Comparison of ENCODE assay signal across 8 cellular contexts in the genomic region with DNA sequence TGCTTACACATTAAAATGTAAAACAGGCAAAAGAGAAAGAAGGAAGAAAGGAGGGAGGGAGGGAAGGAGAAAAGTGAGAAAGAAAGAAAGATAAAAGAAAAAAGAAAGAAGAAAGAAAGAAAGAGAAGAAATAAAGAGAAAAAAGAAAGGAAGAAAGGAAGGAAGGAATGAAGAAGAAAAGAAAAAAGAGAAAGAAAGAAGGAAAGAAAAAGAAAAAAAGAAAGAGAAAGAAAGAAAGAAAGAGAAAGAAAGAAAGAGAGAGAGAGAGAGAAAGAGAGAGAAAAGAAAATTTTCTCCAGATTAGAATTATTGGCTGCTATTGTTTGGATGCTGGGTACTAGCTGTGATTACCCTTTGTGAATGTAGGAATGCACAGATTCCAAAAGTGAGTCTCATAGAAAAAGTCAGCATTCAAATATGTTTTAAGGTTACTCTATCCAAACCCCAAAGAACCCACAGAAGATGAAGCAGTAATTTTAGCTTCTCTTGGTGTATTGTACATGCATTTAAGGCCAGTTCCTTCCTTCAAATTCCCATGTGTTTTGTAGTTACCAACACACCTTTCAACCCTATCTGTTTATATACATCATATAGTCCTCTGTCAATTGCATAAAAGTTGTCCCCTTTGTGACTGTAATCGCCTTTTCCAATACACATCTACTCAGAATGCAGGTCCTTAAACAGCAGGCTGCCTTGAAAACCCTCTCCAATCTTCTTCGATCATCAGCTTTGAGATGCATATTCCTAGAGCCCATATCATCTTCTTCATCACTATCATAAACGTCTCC. TPM values are rescaled to one million over a fixed set of nuclear protein-coding genes. Genes with fewer than 3 reads are reported as not detected.
A peak's percentile ranks its signal among the peaks of the same experiment; 100 is the strongest.
DNase-seq lines count a peak whose midpoint lies in the region; ATAC-seq, FAIRE-seq and TF ChIP-seq lines count a peak whose summit lies in the region.

No MANE protein-coding gene starts in this region.

- no peaks in the 10 kb centered on the region for H3K9me3 ChIP-seq in GM12878 (replicated peaks; ENCODE audit: control insufficient read depth, insufficient read depth, low read length)
- no peaks in the 10 kb centered on the region for H3K9me3 ChIP-seq in right lobe of liver
- no peaks in the 10 kb centered on the region for H3K9me3 ChIP-seq in transverse colon

- H2AFZ ChIP-seq in GM12878 (ENCODE audit: control insufficient read depth, low read depth, low read length) = peak overlapping the region; percentile 93

- no peak for DNase-seq in GM12891 (ENCODE audit: insufficient read length, low spot score)
- DNase-seq in HT1080 (ENCODE audit: low read depth) = peak; percentile 31
- DNase-seq in GM12878 (ENCODE audit: low read depth, low spot score) = no peak
- DNase-seq in right lobe of liver = no peak
- no peak for DNase-seq in transverse colon
- DNase-seq in Ammon's horn (ENCODE audit: low spot score) = no peak
- no peak for DNase-seq in GM10248 (ENCODE audit: extremely low spot score)

- FAIRE-seq in GM12891 (lab: Jason Lieb, UNC) = peak; percentile 23
- no peak for FAIRE-seq in GM12878 (lab: Jason Lieb, UNC)

- POLR2A ChIA-PET in GM12878 (lab: Charles Lee) = interaction anchor here (0.6 to 1.8 kb wide), 4 partner anchors 9 to 35 kb away, joined by 3 to 7 read pairs (median 3); a partner anchor contains a TSS
- POLR2A ChIA-PET in GM10248 (lab: Yijun Ruan, JAX) = interaction anchor here (1.4 kb wide), 1 partner anchor 16 kb away, joined by 8 read pairs; no protein-coding TSS in a partner anchor

- H3K4me1 ChIP-seq in GM12878 (ENCODE audit: control insufficient read depth, insufficient read depth, low read length) (peaks cover 12% of the 10 kb centered on the region; the same call in 1 of the 2 replicates), right lobe of liver (peaks cover 0 to 25% (median 9%) of the 10 kb centered on the region in 4 donors), transverse colon (peaks cover 0 to 39% (median 22%) of the 10 kb centered on the region in 4 donors)

- H3K27me3 ChIP-seq in GM12878 (replicated peaks in 1 of 2; ENCODE audit: control insufficient read depth in 2 of 2, insufficient read depth in 2 of 2, low read length in 1 of 2) (no peaks in the 10 kb centered on the region), right lobe of liver (no peaks in the 10 kb centered on the region), transverse colon (no peaks in the 10 kb centered on the region)

- H3K4me3 ChIP-seq in GM12878 (peak overlapping the region; percentile 83), right lobe of liver (peak overlapping the region; percentile 71 to 83 (median 80)), transverse colon (peak overlapping the region; percentile 42 to 77 (median 64))

- H3K36me3 ChIP-seq in GM12878 (ENCODE audit: control insufficient read depth in 2 of 2, insufficient read depth in 2 of 2, low read length in 1 of 2) (peaks cover 0 to 6% of the 10 kb centered on the region in 2 experiments; a peak in 1 of 4 replicates), right lobe of liver (no peaks in the 10 kb centered on the region), transverse colon (no peaks in the 10 kb centered on the region)

- peaks cover 40% of the 10 kb centered on the region for H3K79me2 ChIP-seq in GM12878 (ENCODE audit: control insufficient read depth, insufficient read depth, low read length)

- TF ChIP-seq EP300 in GM12878 (IDR thresholded peaks at IDR 0.05; ENCODE audit: borderline replicate concordance in 1 of 2, control insufficient read depth in 1 of 2, low read depth in 2 of 2, low read length in 2 of 2) = no peak
- no peak for TF ChIP-seq EP300 in transverse colon (IDR thresholded peaks at IDR 0.05; ENCODE audit: low read depth)

- WGBS in GM12878 (ENCODE audit: insufficient coverage, insufficient replicate concordance, low lambda C conversion rate, missing lambda C conversion rate) = 0% methylated on average over 3 of the region's 3 CpGs
- 3% methylated on average over 3 of the region's 3 CpGs for WGBS in right lobe of liver (ENCODE audit: insufficient coverage, low coverage, low lambda C conversion rate, missing lambda C conversion rate)
- WGBS in transverse colon (ENCODE audit: low coverage in 1 of 2), 2 donors = 0 to 11% methylated on average over 2 to 3 of the region's 3 CpGs

- RAD21 ChIA-PET in GM12878 (lab: Charles Lee; ENCODE audit: unreplicated experiment) = interaction anchor here (1.0 to 3.9 kb wide), 7 partner anchors 10 to 83 kb away, joined by 3 to 56 read pairs (median 6); a partner anchor contains a TSS

- SMC1A ChIA-PET in GM12878 (lab: Charles Lee; ENCODE audit: uncharacterized antibody, unreplicated experiment) = interaction anchor here (1.0 to 4.2 kb wide), 9 partner anchors 10 to 125 kb away, joined by 3 to 36 read pairs (median 9); no protein-coding TSS in a partner anchor

- TF ChIP-seq POLR2A in GM12891 (IDR thresholded peaks at IDR 0.05; ENCODE audit: low read depth, low read length) (no peak), GM12878 (IDR thresholded peaks at IDR 0.05; ENCODE audit: low read depth, low read length) (no peak), right lobe of liver (IDR thresholded peaks at IDR 0.05) (no peak), transverse colon (IDR thresholded peaks at IDR 0.05) (no peak)

- CTCF ChIA-PET in GM12878 (lab: Yijun Ruan, JAX) = interaction anchor here (1.0 to 12.0 kb wide), 10 partner anchors 10 to 229 kb away, joined by 3 to 250 read pairs (median 8); a partner anchor contains a TSS
- CTCF ChIA-PET in GM10248 (lab: Yijun Ruan, JAX) = interaction anchor here (0.8 to 7.0 kb wide), 11 partner anchors 9 to 574 kb away, joined by 3 to 37 read pairs (median 4); a partner anchor contains a TSS

- no peak for TF ChIP-seq RAD21 in GM12878 (IDR thresholded peaks at IDR 0.05; ENCODE audit: insufficient read depth, low read depth, low read length)

- intact Hi-C loops in GM12878 (cut with micrococcal nuclease; ENCODE audit: unreplicated experiment) = loop anchor here (1.0 to 2.0 kb wide), 3 partner anchors 16 to 563 kb away; a partner anchor contains a TSS
- intact Hi-C loops in right lobe of liver (cut with DNase I) = no loop called here
- intact Hi-C loops in transverse colon (cut with DNase I; ENCODE audit: low total_unique reads) = no loop called here

- BruUV-seq in GM12878 (replicated peaks; lab: Mats Ljungman, UMichigan) = TSS peak; percentile 86

- H3K4me2 ChIP-seq in GM12878 (ENCODE audit: control insufficient read depth, insufficient read depth) = peak overlapping the region; percentile 67

- ATAC-seq in GM12878 (no peak; the same call in 2 of the 3 replicates), right lobe of liver (no peak), HG03025 (IDR thresholded peaks at IDR 0.05; ENCODE audit: low FRiP score, unreplicated experiment) (no peak)

- H3K27ac ChIP-seq in GM12878 (ENCODE audit: control insufficient read depth, insufficient read depth) = peak overlapping the region; percentile 91
- H3K27ac ChIP-seq in right lobe of liver = peak overlapping the region; percentile 88 to 99 (median 97)
- peak overlapping the region; percentile 91 to 95 (median 94) for H3K27ac ChIP-seq in transverse colon

- peak overlapping the region; percentile 92 for H3K9ac ChIP-seq in GM12878 (ENCODE audit: control insufficient read depth, insufficient read depth, low read length)

- no peaks in the 10 kb centered on the region for H4K20me1 ChIP-seq in GM12878 (ENCODE audit: control insufficient read depth, insufficient read depth)

- in situ Hi-C loops in GM12878 (cut with MboI) = loop anchor here (5.0 kb wide), 2 partner anchors 35 to 90 kb away; a partner anchor contains a TSS
- in situ Hi-C loops in transverse colon (cut with MboI; ENCODE audit: low pct_ligation_motif_present in 1 of 4, low pct_unique_long_range_greater_than_20kb in 1 of 4, low sequenced_read_pairs in 3 of 4) = loop anchor here in 1 of 4 donors (10.0 kb wide), 1 partner anchor 567 kb away; a partner anchor contains a TSS

- TF ChIP-seq CTCF in GM12878 (IDR thresholded peaks at IDR 0.05 in 2 of 3, conservative IDR thresholded peaks at IDR 0.05 in 1 of 3; ENCODE audit: control insufficient read depth in 2 of 3, extremely low read depth in 1 of 3, insufficient read depth in 1 of 3, low read depth in 3 of 3, low read length in 3 of 3) = no peak
- no peak for TF ChIP-seq CTCF in right lobe of liver (IDR thresholded peaks at IDR 0.05)
- TF ChIP-seq CTCF in transverse colon (IDR thresholded peaks at IDR 0.05) = no peak
- no peak for TF ChIP-seq CTCF in GM10248 (IDR thresholded peaks at IDR 0.05; ENCODE audit: control extremely low read depth, extremely low read depth, low read depth, missing control alignments)

RNA-seq across cellular contexts. Expression of a gene that starts 0.8 kb away (rescaled TPM):
- 26.8 TPM for polyA plus RNA-seq in GM12891 (2012; ENCODE audit: low read depth, missing spikeins)
- total RNA-seq in HT1080 (2014; rRNA removed; shearing (Covaris generic)) = 48.0 and 51.4 TPM in 2 replicates
- polyA plus RNA-seq in HT1080 (2015; cell fraction: cytosol; rRNA removed) = 22.5 and 29.1 TPM in 2 replicates
- polyA plus RNA-seq in HT1080 (2015; cell fraction: nucleus; rRNA removed) = 99.0 and 99.9 TPM in 2 replicates
- total RNA-seq in GM12878 (2013; cell fraction: nucleolus; rRNA removed) = 147 and 148 TPM in 2 replicates
- total RNA-seq in GM12878 (2014; rRNA removed) = 69.1 and 95.4 TPM in 2 replicates
- 93.8 and 95.0 TPM in 2 replicates for total RNA-seq in GM12878 (2014; rRNA removed; fragmentation: Illumina TruSeq; extraction: Trizol)
- total RNA-seq in GM12878 (2021) = 58.3 and 66.5 TPM in 2 replicates
- polyA plus RNA-seq in GM12878 (2011; ENCODE audit: low read depth) = 23.7 TPM
- 79.3 and 114 TPM in 2 replicates for polyA plus RNA-seq in GM12878 (2011; rRNA removed)
- polyA plus RNA-seq in GM12878 (2011; cell fraction: cytosol; rRNA removed) = 37.7 and 38.6 TPM in 2 replicates
- polyA plus RNA-seq in GM12878 (2011; cell fraction: nucleus; rRNA removed) = 111 and 114 TPM in 2 replicates
- 33.9 and 43.9 TPM in 2 replicates for polyA plus RNA-seq in GM12878 (2012)
- 83.6 and 102 TPM in 2 replicates for polyA plus RNA-seq in GM12878 (2014; fragmentation: Illumina TruSeq; extraction: Trizol)
- 10 to 100 TPM; 26.6 to 41.6 TPM for polyA plus RNA-seq in GM12878 (2014; fragmentation: Nextera tagmentation; extraction: Ambion mirVana)
- 64.7 and 64.9 TPM in 2 replicates for polyA plus RNA-seq in GM12878 (2014; rRNA removed)
- polyA plus RNA-seq in GM12878 (2016; fragmentation: Nextera tagmentation; extraction: Ambion mirVana) = 10 to 100 TPM; 53.0 to 68.6 TPM
- polyA minus RNA-seq in GM12878 (2011; rRNA and poly(A)+ RNA removed) = 46.1 and 53.8 TPM in 2 replicates
- 16.8 and 22.4 TPM in 2 replicates for polyA minus RNA-seq in GM12878 (2011; cell fraction: cytosol; rRNA and poly(A)+ RNA removed)
- polyA minus RNA-seq in GM12878 (2011; cell fraction: nucleus; rRNA and poly(A)+ RNA removed) = 45.1 and 57.6 TPM in 2 replicates
- total RNA-seq in right lobe of liver = 10 to 100 TPM; 10.8 to 19.5 (median 16.6) TPM
- total RNA-seq in transverse colon = 10 to 100 TPM; 17.6 to 62.1 (median 26.2) TPM

RNA-seq across cellular contexts. Expression of a gene that starts 30.1 kb away (rescaled TPM):
- polyA plus RNA-seq in GM12891 (2012; ENCODE audit: low read depth, missing spikeins) = 24.8 TPM
- 1.2 and 2.8 TPM in 2 replicates for total RNA-seq in HT1080 (2014; rRNA removed; shearing (Covaris generic))
- polyA plus RNA-seq in HT1080 (2015; cell fraction: cytosol; rRNA removed) = 0.67 and 1.3 TPM in 2 replicates
- 1.00 and 1.4 TPM in 2 replicates for polyA plus RNA-seq in HT1080 (2015; cell fraction: nucleus; rRNA removed)
- 258 and 287 TPM in 2 replicates for total RNA-seq in GM12878 (2013; cell fraction: nucleolus; rRNA removed)
- total RNA-seq in GM12878 (2014; rRNA removed) (11.9 and 14.2 TPM in 2 replicates), GM12878 (2014; rRNA removed; fragmentation: Illumina TruSeq; extraction: Trizol) (8.7 and 10.3 TPM in 2 replicates), GM12878 (2021) (25.8 and 27.9 TPM in 2 replicates), right lobe of liver (10 to 100 TPM; 10.8 to 49.1 (median 22.6) TPM), transverse colon (10 to 100 TPM; 61.3 to 95.3 (median 77.6) TPM)
- 18.7 TPM for polyA plus RNA-seq in GM12878 (2011; ENCODE audit: low read depth)
- polyA plus RNA-seq in GM12878 (2011; rRNA removed) (10.6 and 17.4 TPM in 2 replicates), GM12878 (2014; fragmentation: Illumina TruSeq; extraction: Trizol) (19.4 TPM in 2 replicates), GM12878 (2014; fragmentation: Nextera tagmentation; extraction: Ambion mirVana) (1 to 10 TPM; 5.9 to 6.9 TPM), GM12878 (2014; rRNA removed) (10.6 and 11.2 TPM in 2 replicates), GM12878 (2016; fragmentation: Nextera tagmentation; extraction: Ambion mirVana) (1 to 10 TPM; 3.8 to 6.3 TPM)
- 20.6 and 27.1 TPM in 2 replicates for polyA plus RNA-seq in GM12878 (2011; cell fraction: cytosol; rRNA removed)
- 137 and 150 TPM in 2 replicates for polyA plus RNA-seq in GM12878 (2011; cell fraction: nucleus; rRNA removed)
- 20.5 and 31.1 TPM in 2 replicates for polyA plus RNA-seq in GM12878 (2012)
- polyA minus RNA-seq in GM12878 (2011; rRNA and poly(A)+ RNA removed) = 29.2 and 46.7 TPM in 2 replicates
- 16.0 and 19.2 TPM in 2 replicates for polyA minus RNA-seq in GM12878 (2011; cell fraction: cytosol; rRNA and poly(A)+ RNA removed)
- polyA minus RNA-seq in GM12878 (2011; cell fraction: nucleus; rRNA and poly(A)+ RNA removed) = 75.1 and 91.1 TPM in 2 replicates

RNA-seq across cellular contexts. Expression of a gene that starts 34.8 kb away (rescaled TPM):
- polyA plus RNA-seq in GM12891 (2012; ENCODE audit: low read depth, missing spikeins) = 24.7 TPM
- 22.5 and 25.4 TPM in 2 replicates for total RNA-seq in HT1080 (2014; rRNA removed; shearing (Covaris generic))
- 7.0 and 8.6 TPM in 2 replicates for polyA plus RNA-seq in HT1080 (2015; cell fraction: cytosol; rRNA removed)
- polyA plus RNA-seq in HT1080 (2015; cell fraction: nucleus; rRNA removed) = 15.8 and 24.3 TPM in 2 replicates
- 69.8 and 80.1 TPM in 2 replicates for total RNA-seq in GM12878 (2013; cell fraction: nucleolus; rRNA removed)
- total RNA-seq in GM12878 (2014; rRNA removed) (53.4 and 59.7 TPM in 2 replicates), GM12878 (2014; rRNA removed; fragmentation: Illumina TruSeq; extraction: Trizol) (76.6 and 76.7 TPM in 2 replicates), GM12878 (2021) (52.0 and 58.9 TPM in 2 replicates), right lobe of liver (1 to 10 TPM in 4 of 6 experiments, under 1 TPM in 2; 0.15 to 9.6 (median 1.1) TPM), transverse colon (1 to 10 TPM in 1 of 4 donors, under 1 TPM in 3; 0.37 to 1.7 (median 0.40) TPM)
- polyA plus RNA-seq in GM12878 (2011; ENCODE audit: low read depth) = 13.4 TPM
- polyA plus RNA-seq in GM12878 (2011; rRNA removed) (35.9 and 59.7 TPM in 2 replicates), GM12878 (2014; fragmentation: Illumina TruSeq; extraction: Trizol) (79.5 and 94.6 TPM in 2 replicates), GM12878 (2014; fragmentation: Nextera tagmentation; extraction: Ambion mirVana) (10 to 100 TPM; 42.0 to 65.3 TPM), GM12878 (2014; rRNA removed) (35.8 and 42.2 TPM in 2 replicates), GM12878 (2016; fragmentation: Nextera tagmentation; extraction: Ambion mirVana) (10 to 100 TPM; 96.3 to 97.2 TPM)
- polyA plus RNA-seq in GM12878 (2011; cell fraction: cytosol; rRNA removed) = 12.0 and 13.2 TPM in 2 replicates
- 19.9 and 23.0 TPM in 2 replicates for polyA plus RNA-seq in GM12878 (2011; cell fraction: nucleus; rRNA removed)
- polyA plus RNA-seq in GM12878 (2012) = 24.0 and 25.0 TPM in 2 replicates
- polyA minus RNA-seq in GM12878 (2011; rRNA and poly(A)+ RNA removed) = 30.2 and 57.1 TPM in 2 replicates
- 11.6 and 16.7 TPM in 2 replicates for polyA minus RNA-seq in GM12878 (2011; cell fraction: cytosol; rRNA and poly(A)+ RNA removed)
- 48.1 and 63.7 TPM in 2 replicates for polyA minus RNA-seq in GM12878 (2011; cell fraction: nucleus; rRNA and poly(A)+ RNA removed)

RNA-seq across cellular contexts. Expression of a gene that starts 55.8 kb away (rescaled TPM):
- 0.37 TPM for polyA plus RNA-seq in GM12891 (2012; ENCODE audit: low read depth, missing spikeins)
- not detected in 2 replicates for total RNA-seq in HT1080 (2014; rRNA removed; shearing (Covaris generic))
- not detected in 2 replicates for polyA plus RNA-seq in HT1080 (2015; cell fraction: cytosol; rRNA removed)
- polyA plus RNA-seq in HT1080 (2015; cell fraction: nucleus; rRNA removed) = not detected in 2 replicates
- 0.64 TPM in 1 of 2 replicates, not detected in the other for total RNA-seq in GM12878 (2013; cell fraction: nucleolus; rRNA removed)
- total RNA-seq in GM12878 (2014; rRNA removed) = 0.16 TPM in 1 of 2 replicates, not detected in the other
- 0.18 TPM in 1 of 2 replicates, not detected in the other for total RNA-seq in GM12878 (2014; rRNA removed; fragmentation: Illumina TruSeq; extraction: Trizol)
- not detected in 2 replicates for total RNA-seq in GM12878 (2021)
- polyA plus RNA-seq in GM12878 (2011; ENCODE audit: low read depth) = not detected
- 0.10 and 0.13 TPM in 2 replicates for polyA plus RNA-seq in GM12878 (2011; rRNA removed)
- polyA plus RNA-seq in GM12878 (2011; cell fraction: cytosol; rRNA removed) = not detected in 2 replicates
- polyA plus RNA-seq in GM12878 (2011; cell fraction: nucleus; rRNA removed) = 0.20 and 0.31 TPM in 2 replicates
- 0.42 and 0.48 TPM in 2 replicates for polyA plus RNA-seq in GM12878 (2012)
- 0.78 TPM in 1 of 2 replicates, not detected in the other for polyA plus RNA-seq in GM12878 (2014; fragmentation: Illumina TruSeq; extraction: Trizol)
- under 1 TPM; 0.11 to 0.29 TPM for polyA plus RNA-seq in GM12878 (2014; fragmentation: Nextera tagmentation; extraction: Ambion mirVana)
- polyA plus RNA-seq in GM12878 (2014; rRNA removed) = not detected in 2 replicates
- 1 to 10 TPM; 1.2 to 1.7 TPM for polyA plus RNA-seq in GM12878 (2016; fragmentation: Nextera tagmentation; extraction: Ambion mirVana)
- not detected in 2 replicates for polyA minus RNA-seq in GM12878 (2011; rRNA and poly(A)+ RNA removed)
- not detected in 2 replicates for polyA minus RNA-seq in GM12878 (2011; cell fraction: cytosol; rRNA and poly(A)+ RNA removed)
- not detected in 2 replicates for polyA minus RNA-seq in GM12878 (2011; cell fraction: nucleus; rRNA and poly(A)+ RNA removed)
- 1 to 10 TPM in 1 of 6 experiments, not detected in 5; 2.6 TPM for total RNA-seq in right lobe of liver
- not detected for total RNA-seq in transverse colon
